In the genomic region with DNA sequence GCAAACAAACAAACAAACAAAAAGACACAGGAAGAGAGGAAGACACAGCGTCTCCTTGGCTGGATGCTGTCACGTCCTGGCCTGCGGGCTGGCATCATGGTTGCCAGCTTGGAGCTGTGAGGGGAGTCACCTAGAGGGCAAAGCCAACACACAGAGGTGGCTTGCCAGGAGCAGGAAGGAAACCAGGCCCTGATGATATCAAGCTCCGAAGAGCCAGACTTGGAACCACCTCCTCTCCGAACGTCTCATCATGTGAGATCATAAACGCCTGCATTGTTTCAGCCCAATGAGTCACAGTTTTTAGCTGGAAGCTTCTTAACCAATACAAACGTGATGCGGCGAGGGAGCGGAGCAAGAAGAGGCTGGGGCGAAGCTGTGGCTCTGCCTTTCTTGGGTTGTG, we compare ENCODE assay signal across 14 cellular contexts. TPM values are rescaled to one million over a fixed set of nuclear protein-coding genes. Genes with fewer than 3 reads are reported as not detected.
DNase-seq lines count a peak whose midpoint lies in the region; ATAC-seq and TF ChIP-seq lines count a peak whose summit lies in the region.
"Had no signal": no experiment of that assay in that cellular context is flagged by ENCODE, and none has a peak within 500 bp of the region (broad histone marks: within the 10 kb centered on the region; RNA-seq: fewer than 3 reads in every experiment).

No MANE protein-coding gene starts in this region.

- no peak overlapping the region for H2AK5ac ChIP-seq in trophoblast cell (ENCODE audit: low read length)

- DNase-seq in EL (peak; percentile 34), RWPE1 (ENCODE audit: low spot score) (peak; percentile 63), fibroblast of pulmonary artery (ENCODE audit: low read depth) (peak; percentile 92), trophoblast cell (peak; percentile 63 to 88)
- DNase-seq: amniotic stem cell, endodermal cell, NCI-H2171 had no signal

- CTCF ChIA-PET in RWPE1 (lab: Yijun Ruan, JAX) = no interaction called here

- peak overlapping the region; percentile 31 for H2BK5ac ChIP-seq in trophoblast cell (ENCODE audit: low read depth, low read length, poor library complexity)

- H2BK12ac ChIP-seq in trophoblast cell (ENCODE audit: low read length) = peak overlapping the region; percentile 86

- TF ChIP-seq CTCF in RWPE1 (conservative IDR thresholded peaks at IDR 0.05; ENCODE audit: low read depth) (no peak), fibroblast of pulmonary artery (IDR thresholded peaks at IDR 0.05; ENCODE audit: low read length, missing control alignments) (no peak)

- no peaks in the 10 kb centered on the region for H3K36me3 ChIP-seq in trophoblast cell (ENCODE audit: control insufficient read depth in 1 of 2, insufficient read depth in 2 of 2, low read length in 2 of 2)

- no peak for ATAC-seq in activated CD4-positive, CD25-positive, alpha-beta regulatory T cell treated with anti-CD3 and anti-CD28 coated beads, Interleukin-2, amount 50 U/mL, for 24 hours
- ATAC-seq in HG03196 (IDR thresholded peaks at IDR 0.05; ENCODE audit: unreplicated experiment) (no peak), HG03442 (IDR thresholded peaks at IDR 0.05; ENCODE audit: unreplicated experiment) (no peak), GM21737 (IDR thresholded peaks at IDR 0.05; ENCODE audit: unreplicated experiment) (no peak)
- ATAC-seq: naive thymus-derived CD8-positive, alpha-beta T cell had no signal

- WGBS in trophoblast cell (ENCODE audit: extremely low coverage, insufficient coverage, insufficient read length) = no CpG with 5 or more reads among the region's 12 CpGs

- H4K8ac ChIP-seq in trophoblast cell (ENCODE audit: low read depth, low read length) = no peak overlapping the region

- H3K23ac ChIP-seq in trophoblast cell (ENCODE audit: low read length) = no peak overlapping the region

- peak overlapping the region; percentile 47 for H2BK120ac ChIP-seq in trophoblast cell (ENCODE audit: insufficient read depth, low read length, poor library complexity)

- no peak overlapping the region for H3K4ac ChIP-seq in trophoblast cell (ENCODE audit: low read depth, low read length)

- no peaks in the 10 kb centered on the region for H3K27me3 ChIP-seq in trophoblast cell (ENCODE audit: insufficient read depth, low read length)

- H3K14ac ChIP-seq in trophoblast cell (ENCODE audit: low read length) = no peak overlapping the region

- no peaks in the 10 kb centered on the region for H3K79me2 ChIP-seq in trophoblast cell (ENCODE audit: control insufficient read depth, insufficient read depth, low read length, poor library complexity)

- H3K18ac ChIP-seq in trophoblast cell (ENCODE audit: low read length) = no peak overlapping the region

- H3K4me3 ChIP-seq in fibroblast of pulmonary artery (replicated peaks; ENCODE audit: low read depth, low read length) = no peak overlapping the region
- no peak overlapping the region for H3K4me3 ChIP-seq in trophoblast cell (ENCODE audit: low read depth, low read length)

- peak overlapping the region; percentile 48 for H2AFZ ChIP-seq in trophoblast cell (ENCODE audit: insufficient read depth, low read length, poor library complexity)

- H3K27ac ChIP-seq in RWPE1 (no peak overlapping the region), trophoblast cell (ENCODE audit: low read depth, low read length) (no peak overlapping the region)

- H3K79me1 ChIP-seq in trophoblast cell (ENCODE audit: low read length) = peaks cover 9% of the 10 kb centered on the region

- peaks cover 2% of the 10 kb centered on the region for H3K9me3 ChIP-seq in trophoblast cell (ENCODE audit: insufficient read depth, low read depth, low read length)

- H3K4me2 ChIP-seq in trophoblast cell (ENCODE audit: low read length) = no peak overlapping the region

- H3K4me1 ChIP-seq in trophoblast cell (ENCODE audit: control insufficient read depth in 1 of 2, insufficient read depth in 2 of 2, low read length in 2 of 2) = peaks cover 4 to 16% of the 10 kb centered on the region in 2 experiments

- no peak overlapping the region for H4K12ac ChIP-seq in trophoblast cell (ENCODE audit: low read depth, low read length)

- POLR2A ChIA-PET in RWPE1 (lab: Yijun Ruan, JAX; ENCODE audit: low non-redundant PET) = no interaction called here

- H3K9ac ChIP-seq in trophoblast cell (ENCODE audit: low read length) = no peak overlapping the region

- H4K91ac ChIP-seq in trophoblast cell (ENCODE audit: low read depth, low read length) = no peak overlapping the region

RNA-seq across cellular contexts. Expression of a gene that starts 8.7 kb away (rescaled TPM):
- 0.03 TPM in 1 of 2 replicates, not detected in the other for polyA plus RNA-seq in trophoblast cell (2013)
- polyA plus RNA-seq: naive thymus-derived CD8-positive, alpha-beta T cell; urinary bladder had no signal

RNA-seq across cellular contexts. Expression of a gene that starts 28.4 kb away (rescaled TPM):
- polyA plus RNA-seq in trophoblast cell (2013) = 6.6 TPM in 2 replicates
- polyA plus RNA-seq: IgD-negative memory B cell; naive thymus-derived CD8-positive, alpha-beta T cell had no signal

RNA-seq across cellular contexts. Expression of a gene that starts 40.7 kb away (rescaled TPM):
- polyA plus RNA-seq in trophoblast cell (2013) = not detected in 2 replicates
- polyA plus RNA-seq: IgD-negative memory B cell; naive thymus-derived CD8-positive, alpha-beta T cell had no signal

Comparison
In these comparisons a context has a peak if more than half of its experiments do, and no peak if none do; other contexts are left out.
1. DNase-seq: peak in every context shown above with its lines; median percentile 92 in fibroblast of pulmonary artery; 76 in trophoblast cell; 63 in RWPE1; 34 in EL.